In genomic region chr3:128407247-128407646, GRCh38 we compare ENCODE assay signal across 2 cellular contexts.
TF ChIP-seq lines count a peak whose summit lies in the region.

No MANE protein-coding gene starts in this region.

TF ChIP-seq in HEK293, 187 proteins besides CTCF, POLR2A, EP300 and RAD21:
- TF ChIP-seq ZIC2 (tag by site-specific recombination; IDR thresholded peaks at IDR 0.05) (peak; percentile 76), ZBTB44 (tag by site-specific recombination; IDR thresholded peaks at IDR 0.05) (no peak), ZNF692 (tag by site-specific recombination; IDR thresholded peaks at IDR 0.05) (no peak), SALL2 (tag by site-specific recombination; IDR thresholded peaks at IDR 0.05; ENCODE audit: borderline replicate concordance) (no peak), ZNF558 (tag by site-specific recombination; IDR thresholded peaks at IDR 0.05) (no peak), ZNF561 (tag by site-specific recombination; IDR thresholded peaks at IDR 0.05; ENCODE audit: borderline replicate concordance) (no peak)
- TF ChIP-seq, protein P1, sequence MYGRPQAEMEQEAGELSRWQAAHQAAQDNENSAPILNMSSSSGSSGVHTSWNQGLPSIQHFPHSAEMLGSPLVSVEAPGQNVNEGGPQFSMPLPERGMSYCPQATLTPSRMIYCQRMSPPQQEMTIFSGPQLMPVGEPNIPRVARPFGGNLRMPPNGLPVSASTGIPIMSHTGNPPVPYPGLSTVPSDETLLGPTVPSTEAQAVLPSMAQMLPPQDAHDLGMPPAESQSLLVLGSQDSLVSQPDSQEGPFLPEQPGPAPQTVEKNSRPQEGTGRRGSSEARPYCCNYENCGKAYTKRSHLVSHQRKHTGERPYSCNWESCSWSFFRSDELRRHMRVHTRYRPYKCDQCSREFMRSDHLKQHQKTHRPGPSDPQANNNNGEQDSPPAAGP (tag by site-specific recombination; IDR thresholded peaks at IDR 0.05), result no peak

TF ChIP-seq in H1, 55 proteins besides CTCF, POLR2A, EP300 and RAD21:
- no peak for TF ChIP-seq JUND (IDR thresholded peaks at IDR 0.05; ENCODE audit: low read length)
- no peak for TF ChIP-seq GABPA (IDR thresholded peaks at IDR 0.05; ENCODE audit: borderline replicate concordance, insufficient read depth, low read length)
- TF ChIP-seq CBX8 (IDR thresholded peaks at IDR 0.05; ENCODE audit: borderline replicate concordance, low read depth, low read length), result no peak
- no peak for TF ChIP-seq RFX5 (IDR thresholded peaks at IDR 0.05; ENCODE audit: borderline replicate concordance, low read depth, low read length)
- no peak for TF ChIP-seq RXRA (IDR thresholded peaks at IDR 0.05; ENCODE audit: insufficient read depth, low read depth, low read length)
- no peak for TF ChIP-seq SIRT6 (IDR thresholded peaks at IDR 0.05; ENCODE audit: low read length)
- no peak for TF ChIP-seq SIX5 (IDR thresholded peaks at IDR 0.05; ENCODE audit: low read depth, low read length)
